In the genomic region with DNA sequence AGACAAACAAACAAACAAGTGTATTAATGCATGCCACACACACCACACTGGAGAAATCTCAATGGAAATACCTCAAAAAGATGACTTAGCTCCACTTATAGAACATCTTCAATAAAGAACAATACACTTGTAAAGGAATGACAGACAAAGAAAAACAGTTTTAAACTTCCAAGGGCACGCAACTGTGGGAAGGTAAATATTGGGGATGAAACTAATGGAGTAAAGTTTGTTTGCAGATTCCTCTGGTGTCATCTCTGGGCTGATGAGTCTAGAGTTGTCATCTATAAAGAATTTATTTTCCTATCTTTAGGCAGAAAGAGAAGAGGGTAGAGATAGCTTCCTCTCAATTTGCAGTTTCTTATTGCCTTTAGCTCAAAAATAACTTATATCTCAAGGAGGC, we compare ENCODE assay signal across 33 cellular contexts.
"Had no signal": no experiment of that assay in that cellular context is flagged by ENCODE, and none has a peak within 500 bp of the region (broad histone marks: within the 10 kb centered on the region; RNA-seq: fewer than 3 reads in every experiment).

No MANE protein-coding gene starts in this region.

- H3K4me1 ChIP-seq: ascending aorta, body of pancreas, breast epithelium had no signal

- FAIRE-seq: astrocyte, bronchial epithelial cell, colon had no signal

- H3K27me3 ChIP-seq: adrenal gland, ascending aorta, body of pancreas, brain microvascular endothelial cell, breast epithelium, cardiac muscle cell had no signal

- ATAC-seq: activated naive CD4-positive, alpha-beta T cell treated with anti-CD3 and anti-CD28 coated beads, Interleukin-2, amount 50 U/mL, for 72 hours; activated naive CD8-positive, alpha-beta T cell treated with anti-CD3 and anti-CD28 coated beads, Interleukin-2, amount 50 U/mL, for 24 hours; activated T-cell treated with anti-CD3 and anti-CD28 coated beads, Interleukin-2, amount 50 U/mL, for 4 hours; activated T-cell treated with anti-CD3 and anti-CD28 coated beads, Interleukin-2, amount 50 U/mL, for 72 hours; activated T-helper 17 cell treated with anti-CD3 and anti-CD28 coated beads, Interleukin-2, amount 50 U/mL, for 72 hours; body of pancreas had no signal

- DNase-seq: activated effector memory CD4-positive, alpha-beta T cell treated with anti-CD3 and anti-CD28 coated beads, Interleukin-2, amount 50 U/mL, for 16 hours; activated effector memory CD4-positive, alpha-beta T cell treated with Interleukin-2 at 50 U/mL for 16 hours; activated gamma-delta T cell; activated gamma-delta T cell treated with Interleukin-2 at 50 U/mL for 16 hours; activated naive CD4-positive, alpha-beta T cell; activated naive CD4-positive, alpha-beta T cell treated with anti-CD3 and anti-CD28 coated beads for 36 hours; activated naive CD4-positive, alpha-beta T cell treated with anti-CD3 and anti-CD28 coated beads, Interleukin-2, amount 10 ng/mL, durations not matched to agents 7 days and 5 days; activated naive CD4-positive, alpha-beta T cell treated with anti-CD3 and anti-CD28 coated beads, Interleukin-2, amount 50 U/mL, for 16 hours; activated naive CD4-positive, alpha-beta T cell treated with Interleukin-2 at 50 U/mL for 16 hours; activated naive CD8-positive, alpha-beta T cell treated with anti-CD3 and anti-CD28 coated beads for 36 hours; activated naive CD8-positive, alpha-beta T cell treated with anti-CD3 and anti-CD28 coated beads, Interleukin-2, amount 10 ng/mL, durations not matched to agents 7 days and 5 days; activated naive CD8-positive, alpha-beta T cell treated with anti-CD3 and anti-CD28 coated beads, Interleukin-2, amount 50 U/mL, for 24 hours; activated T-cell treated with anti-CD3 and anti-CD28 coated beads, Interleukin-2, amount 50 U/mL, for 4 hours; activated T-cell treated with anti-CD3 and anti-CD28 coated beads, Interleukin-2, amount 50 U/mL, for 48 hours; activated T-cell treated with anti-CD3 and anti-CD28 coated beads, Interleukin-2, amount 50 U/mL, for 72 hours; adrenal gland; amniotic stem cell; amygdala; anterior cingulate cortex; aorta; body of pancreas; brain microvascular endothelial cell; caudate nucleus; central memory CD4-positive, alpha-beta T cell; cerebellar nuclear complex had no signal

- H3K36me3 ChIP-seq: adrenal gland, brain microvascular endothelial cell, breast epithelium, cardiac muscle cell had no signal

- H3K27ac ChIP-seq: adrenal gland, ascending aorta, body of pancreas, brain microvascular endothelial cell, breast epithelium, cardiac muscle cell had no signal

- H3K9me3 ChIP-seq: adrenal gland, body of pancreas had no signal

- H3K4me3 ChIP-seq: adrenal gland, ascending aorta, body of pancreas, breast epithelium, cardiac muscle cell had no signal
